9 cellular contexts compared by ENCODE assay signal in genomic region chr6:166949533-166950442, GRCh38. TPM values are rescaled to one million over a fixed set of nuclear protein-coding genes. Genes with fewer than 3 reads are reported as not detected.
A peak's percentile ranks its signal among the peaks of the same experiment; 100 is the strongest.
DNase-seq lines count a peak whose midpoint lies in the region; ATAC-seq and TF ChIP-seq lines count a peak whose summit lies in the region.
"Had no signal": no experiment of that assay in that cellular context is flagged by ENCODE, and none has a peak within 500 bp of the region (broad histone marks: within the 10 kb centered on the region; RNA-seq: fewer than 3 reads in every experiment).

No MANE protein-coding gene starts in this region.

- no peak for DNase-seq in GM12864 (ENCODE audit: low read depth)
- no peak for DNase-seq in activated T-helper 1 cell treated with anti-CD3 and anti-CD28 coated beads, Interleukin-12 subunit alpha, Interleukin-12 subunit beta, Interleukin-2, Interleukin-4 antibody, amounts not matched to agents 30 ng/mL and 10 ng/mL and 1 ng/mL, durations not matched to agents 14 hours and 24 hours and 36 hours (ENCODE audit: low spot score)
- DNase-seq in HK-2 (ENCODE audit: unreplicated experiment), result no peak
- no peak for DNase-seq in MG63
- no peak for DNase-seq in body of pancreas
- DNase-seq: NCI-H1092 had no signal

- POLR2A ChIA-PET in HEK293 (lab: Yijun Ruan, JAX), result no interaction called here

- no peak for ATAC-seq in HG02610 (IDR thresholded peaks at IDR 0.05; ENCODE audit: unreplicated experiment)
- no peak for ATAC-seq in body of pancreas

- H3K4me1 ChIP-seq in HEK293 (ENCODE audit: control insufficient read depth, insufficient read depth, low read length) (no peaks in the 10 kb centered on the region), mucosa of stomach (ENCODE audit: control insufficient read depth, insufficient read depth, low read length) (peaks cover 24% of the 10 kb centered on the region), body of pancreas (peaks cover 6% of the 10 kb centered on the region)

- no peaks in the 10 kb centered on the region for H3K27me3 Mint-ChIP-seq in activated T-helper 1 cell treated with anti-CD3 and anti-CD28 coated beads, Interleukin-12 subunit alpha, Interleukin-12 subunit beta, Interleukin-2, Interleukin-4 antibody, amounts not matched to agents 30 ng/mL and 10 ng/mL and 1 ng/mL, durations not matched to agents 14 hours and 24 hours and 36 hours (ENCODE audit: insufficient read depth)

- TF ChIP-seq CTCF in GM12864 (IDR thresholded peaks at IDR 0.05; ENCODE audit: low read depth, low read length, missing control alignments), result no peak
- TF ChIP-seq CTCF in HEK293 (tag by site-specific recombination; IDR thresholded peaks at IDR 0.05), result no peak
- TF ChIP-seq CTCF in body of pancreas (IDR thresholded peaks at IDR 0.05), result no peak

- H3K9me3 Mint-ChIP-seq in activated T-helper 1 cell treated with anti-CD3 and anti-CD28 coated beads, Interleukin-12 subunit alpha, Interleukin-12 subunit beta, Interleukin-2, Interleukin-4 antibody, amounts not matched to agents 30 ng/mL and 10 ng/mL and 1 ng/mL, durations not matched to agents 14 hours and 24 hours and 36 hours, result no peaks in the 10 kb centered on the region

- H3K9me3 ChIP-seq in HEK293 (ENCODE audit: control insufficient read depth, insufficient read depth, low read depth, low read length), result no peaks in the 10 kb centered on the region
- no peaks in the 10 kb centered on the region for H3K9me3 ChIP-seq in mucosa of stomach (ENCODE audit: control insufficient read depth, low read length)
- no peaks in the 10 kb centered on the region for H3K9me3 ChIP-seq in MG63
- H3K9me3 ChIP-seq in body of pancreas, result no peaks in the 10 kb centered on the region

- 74 to 86% methylated on average over 9 of the region's 9 CpGs for WGBS in body of pancreas, 2 donors

- peaks cover 39% of the 10 kb centered on the region for H3K36me3 Mint-ChIP-seq in activated T-helper 1 cell treated with anti-CD3 and anti-CD28 coated beads, Interleukin-12 subunit alpha, Interleukin-12 subunit beta, Interleukin-2, Interleukin-4 antibody, amounts not matched to agents 30 ng/mL and 10 ng/mL and 1 ng/mL, durations not matched to agents 14 hours and 24 hours and 36 hours (ENCODE audit: low read depth)

- no peak overlapping the region for H3K27ac ChIP-seq in HEK293 (ENCODE audit: extremely low read depth, low read depth, low read length)
- H3K27ac ChIP-seq in body of pancreas, result peak overlapping the region in 1 of 4 donors; percentile 42

- peak overlapping the region; percentile 78 for H3K4me3 Mint-ChIP-seq in activated T-helper 1 cell treated with anti-CD3 and anti-CD28 coated beads, Interleukin-12 subunit alpha, Interleukin-12 subunit beta, Interleukin-2, Interleukin-4 antibody, amounts not matched to agents 30 ng/mL and 10 ng/mL and 1 ng/mL, durations not matched to agents 14 hours and 24 hours and 36 hours

- CTCF ChIA-PET in HEK293 (lab: Yijun Ruan, JAX), result interaction anchor here (0.6 to 2.3 kb wide), 10 partner anchors 8 to 543 kb away, joined by 3 to 26 read pairs (median 6); no protein-coding TSS in a partner anchor

- H3K27ac Mint-ChIP-seq in activated T-helper 1 cell treated with anti-CD3 and anti-CD28 coated beads, Interleukin-12 subunit alpha, Interleukin-12 subunit beta, Interleukin-2, Interleukin-4 antibody, amounts not matched to agents 30 ng/mL and 10 ng/mL and 1 ng/mL, durations not matched to agents 14 hours and 24 hours and 36 hours, result peak overlapping the region; percentile 89

- peak overlapping the region; percentile 39 for H3K4me3 ChIP-seq in GM12864 (ENCODE audit: low read depth, low read length)
- H3K4me3 ChIP-seq in HEK293 (ENCODE audit: low read depth, low read length), result no peak overlapping the region
- peak overlapping the region; percentile 57 for H3K4me3 ChIP-seq in mucosa of stomach (ENCODE audit: low read length)
- no peak overlapping the region for H3K4me3 ChIP-seq in MG63
- no peak overlapping the region for H3K4me3 ChIP-seq in body of pancreas

- H3K27me3 ChIP-seq in mucosa of stomach (ENCODE audit: control insufficient read depth, insufficient read depth, low read length), result no peaks in the 10 kb centered on the region
- H3K27me3 ChIP-seq in MG63, result no peaks in the 10 kb centered on the region
- no peaks in the 10 kb centered on the region for H3K27me3 ChIP-seq in body of pancreas

- H3K36me3 ChIP-seq in HEK293 (ENCODE audit: control insufficient read depth in 2 of 2, insufficient read depth in 1 of 2, low read length in 2 of 2) (peaks cover 0 to 50% of the 10 kb centered on the region in 2 experiments; a peak in 2 of 3 replicates), mucosa of stomach (ENCODE audit: control insufficient read depth, insufficient read depth, low read length) (peaks cover 6% of the 10 kb centered on the region), MG63 (peaks cover 3% of the 10 kb centered on the region; the same call in 1 of the 2 replicates), body of pancreas (replicated peaks in 1 of 2; ENCODE audit: insufficient read depth in 1 of 2, low read depth in 2 of 2) (no peaks in the 10 kb centered on the region)

- peak overlapping the region; percentile 64 for H3K9ac ChIP-seq in mucosa of stomach (ENCODE audit: low read length)

- no peak for TF ChIP-seq POLR2A in body of pancreas (IDR thresholded peaks at IDR 0.05)

- H3K4me1 Mint-ChIP-seq in activated T-helper 1 cell treated with anti-CD3 and anti-CD28 coated beads, Interleukin-12 subunit alpha, Interleukin-12 subunit beta, Interleukin-2, Interleukin-4 antibody, amounts not matched to agents 30 ng/mL and 10 ng/mL and 1 ng/mL, durations not matched to agents 14 hours and 24 hours and 36 hours (ENCODE audit: low read depth), result peaks cover 53% of the 10 kb centered on the region

- intact Hi-C loops in activated T-helper 1 cell treated with anti-CD3 and anti-CD28 coated beads, Interleukin-12 subunit alpha, Interleukin-12 subunit beta, Interleukin-2, Interleukin-4 antibody, amounts not matched to agents 30 ng/mL and 10 ng/mL and 1 ng/mL, durations not matched to agents 14 hours and 24 hours and 36 hours (cut with micrococcal nuclease), result loop anchor here (1.0 to 5.0 kb wide), 10 partner anchors 37 to 878 kb away; partner anchors contain the start of genes AFDN and RPS6KA2
- intact Hi-C loops in body of pancreas (cut with DNase I), result no loop called here

TF ChIP-seq in HEK293, 187 proteins besides CTCF, POLR2A, EP300 and RAD21:
- no peak for TF ChIP-seq ZFHX2 (tag by site-specific recombination; conservative IDR thresholded peaks at IDR 0.05)
- no peak for TF ChIP-seq HOXC10 (CRISPR knock-in tag; IDR thresholded peaks at IDR 0.05)
- peak; percentile 52; the same call in 1 of the 2 replicates for TF ChIP-seq KLF1 (tag by site-specific recombination; IDR thresholded peaks at IDR 0.05)

RNA-seq across cellular contexts. Expression of gene RNASET2, which starts 6.6 kb away (rescaled TPM):
- total RNA-seq in activated T-helper 1 cell treated with anti-CD3 and anti-CD28 coated beads, Interleukin-12 subunit alpha, Interleukin-12 subunit beta, Interleukin-2, Interleukin-4 antibody, amounts not matched to agents 30 ng/mL and 10 ng/mL and 1 ng/mL, durations not matched to agents 14 hours and 24 hours and 36 hours, result 99.5 TPM in 2 replicates
- total RNA-seq in MG63 (2014; rRNA removed; shearing (Covaris generic); ENCODE audit: low replicate concordance), result 31.6 and 32.1 TPM in 2 replicates
- 10 to 100 TPM; 53.7 to 66.3 TPM for total RNA-seq in body of pancreas

RNA-seq across cellular contexts. Expression of gene CEP43, which starts 49.4 kb away (rescaled TPM):
- total RNA-seq in activated T-helper 1 cell treated with anti-CD3 and anti-CD28 coated beads, Interleukin-12 subunit alpha, Interleukin-12 subunit beta, Interleukin-2, Interleukin-4 antibody, amounts not matched to agents 30 ng/mL and 10 ng/mL and 1 ng/mL, durations not matched to agents 14 hours and 24 hours and 36 hours, result 18.8 and 21.4 TPM in 2 replicates
- 18.3 and 33.0 TPM in 2 replicates for total RNA-seq in MG63 (2014; rRNA removed; shearing (Covaris generic); ENCODE audit: low replicate concordance)
- total RNA-seq in body of pancreas, result 10 to 100 TPM; 11.4 to 45.8 TPM

Comparison
In these comparisons a context has a peak if more than half of its experiments do, and no peak if none do; other contexts are left out.
1. H3K4me3 ChIP-seq: peak in GM12864 (single experiment) and mucosa of stomach (single experiment); none in HEK293 (single experiment), MG63 (single experiment) and body of pancreas (0 of 2).